Comparison of ENCODE assay signal across 8 cellular contexts in genomic region chr19:2048104-2048958, GRCh38. TPM values are rescaled to one million over a fixed set of nuclear protein-coding genes. Genes with fewer than 3 reads are reported as not detected.
DNase-seq lines count a peak whose midpoint lies in the region; ATAC-seq and TF ChIP-seq lines count a peak whose summit lies in the region.

No MANE protein-coding gene starts in this region.

- H3K4me3 ChIP-seq in AG04450 (ENCODE audit: low read depth, low read length) (0 out of 2 replicates have a peak overlapping the region, but pooled peaks have one; percentile 82), LNCaP clone FGC (ENCODE audit: low read depth, low read length) (peak overlapping the region; percentile 85)

- H3K27ac Mint-ChIP-seq in dendritic cell treated with granulocyte-macrophage colony-stimulating factor and Interleukin-4, amounts not matched to agents 40 ng/mL and 50 ng/mL, for 4 days, result peak overlapping the region; percentile 37
- H3K27ac Mint-ChIP-seq in nephron, result no peak overlapping the region

- H3K27ac ChIP-seq in AG04450 (ENCODE audit: low read depth, low read length), result no peak overlapping the region

- POLR2A ChIA-PET in AG04450 (lab: Yijun Ruan, JAX), result interaction anchor here (1.0 kb wide), 1 partner anchor 12 kb away, joined by 4 read pairs; no protein-coding TSS in a partner anchor

- ATAC-seq in GM21381 (IDR thresholded peaks at IDR 0.05; ENCODE audit: unreplicated experiment) (no peak), HG03571 (IDR thresholded peaks at IDR 0.05; ENCODE audit: unreplicated experiment) (no peak), HG02610 (IDR thresholded peaks at IDR 0.05; ENCODE audit: unreplicated experiment) (no peak)

- no peaks in the 10 kb centered on the region for H3K27me3 Mint-ChIP-seq in dendritic cell treated with granulocyte-macrophage colony-stimulating factor and Interleukin-4, amounts not matched to agents 40 ng/mL and 50 ng/mL, for 4 days
- no peaks in the 10 kb centered on the region for H3K27me3 Mint-ChIP-seq in nephron (ENCODE audit: low read depth)

- no peaks in the 10 kb centered on the region for H3K27me3 ChIP-seq in AG04450 (ENCODE audit: control insufficient read depth, insufficient read depth, low read length)

- CTCF ChIA-PET in AG04450 (lab: Charles Lee), result interaction anchor here (0.6 to 0.8 kb wide), 3 partner anchors 13 to 1515 kb away, joined by 3 to 5 read pairs (median 4); no protein-coding TSS in a partner anchor

- TF ChIP-seq CTCF in AG04450 (IDR thresholded peaks at IDR 0.05; ENCODE audit: low read depth, low read length) (no peak), LNCaP clone FGC (IDR thresholded peaks at IDR 0.05; ENCODE audit: control insufficient read depth, extremely low read depth, insufficient read depth) (no peak), nephron (IDR thresholded peaks at IDR 0.05; ENCODE audit: unreplicated experiment in 3 of 3) (no peak)

- H3K4me1 Mint-ChIP-seq in dendritic cell treated with granulocyte-macrophage colony-stimulating factor and Interleukin-4, amounts not matched to agents 40 ng/mL and 50 ng/mL, for 4 days (ENCODE audit: low read depth), result peaks cover 67% of the 10 kb centered on the region
- peaks cover 5% of the 10 kb centered on the region for H3K4me1 Mint-ChIP-seq in nephron

- no peak for DNase-seq in AG04450 (ENCODE audit: low read depth, low spot score)
- no peak for DNase-seq in LNCaP clone FGC (ENCODE audit: low read depth)
- no peak for DNase-seq in stimulated activated CD4-positive, alpha-beta T cell treated with anti-CD3 and anti-CD28 coated beads, Interleukin-2, amount 100 ng/mL, for 48 hours

- H3K9me3 ChIP-seq in AG04450 (ENCODE audit: control insufficient read depth, insufficient read depth, low read length), result no peaks in the 10 kb centered on the region

- H3K4me3 Mint-ChIP-seq in dendritic cell treated with granulocyte-macrophage colony-stimulating factor and Interleukin-4, amounts not matched to agents 40 ng/mL and 50 ng/mL, for 4 days, result peak overlapping the region; percentile 81
- peak overlapping the region; percentile 53 to 96 (median 87) for H3K4me3 Mint-ChIP-seq in nephron

- H3K9me3 Mint-ChIP-seq in dendritic cell treated with granulocyte-macrophage colony-stimulating factor and Interleukin-4, amounts not matched to agents 40 ng/mL and 50 ng/mL, for 4 days, result no peaks in the 10 kb centered on the region
- no peaks in the 10 kb centered on the region for H3K9me3 Mint-ChIP-seq in nephron

- intact Hi-C loops in dendritic cell treated with granulocyte-macrophage colony-stimulating factor and Interleukin-4, amounts not matched to agents 40 ng/mL and 50 ng/mL, for 4 days (cut with micrococcal nuclease), result no loop called here

- H3K36me3 Mint-ChIP-seq in dendritic cell treated with granulocyte-macrophage colony-stimulating factor and Interleukin-4, amounts not matched to agents 40 ng/mL and 50 ng/mL, for 4 days (ENCODE audit: low read depth), result peaks cover 70% of the 10 kb centered on the region
- H3K36me3 Mint-ChIP-seq in nephron (ENCODE audit: low read depth), result peaks cover 3% of the 10 kb centered on the region

RNA-seq across cellular contexts. Expression of gene MKNK2, which starts 2.7 kb away (rescaled TPM):
- 31.1 and 35.4 TPM in 2 replicates for polyA plus RNA-seq in AG04450 (2011; rRNA removed)
- polyA minus RNA-seq in AG04450 (2011; rRNA and poly(A)+ RNA removed), result 41.6 and 56.5 TPM in 2 replicates

RNA-seq across cellular contexts. Expression of gene BTBD2, which starts 32.8 kb away (rescaled TPM):
- polyA plus RNA-seq in AG04450 (2011; rRNA removed), result 25.5 and 46.5 TPM in 2 replicates
- polyA minus RNA-seq in AG04450 (2011; rRNA and poly(A)+ RNA removed), result 40.2 and 52.4 TPM in 2 replicates

RNA-seq across cellular contexts. Expression of gene MOB3A, which starts 47.8 kb away (rescaled TPM):
- polyA plus RNA-seq in AG04450 (2011; rRNA removed), result 20.5 and 25.3 TPM in 2 replicates
- 37.7 and 52.0 TPM in 2 replicates for polyA minus RNA-seq in AG04450 (2011; rRNA and poly(A)+ RNA removed)

RNA-seq across cellular contexts. Expression of gene IZUMO4, which starts 48.4 kb away (rescaled TPM):
- 0.56 and 0.84 TPM in 2 replicates for polyA plus RNA-seq in AG04450 (2011; rRNA removed)
- 0.39 TPM in 1 of 2 replicates, not detected in the other for polyA minus RNA-seq in AG04450 (2011; rRNA and poly(A)+ RNA removed)
